In genomic region chr2:218960196-218961165, GRCh38 we compare ENCODE assay signal across 11 cellular contexts. TPM values are rescaled to one million over a fixed set of nuclear protein-coding genes. Genes with fewer than 3 reads are reported as not detected.
A peak's percentile ranks its signal among the peaks of the same experiment; 100 is the strongest.
DNase-seq lines count a peak whose midpoint lies in the region; ATAC-seq and FAIRE-seq lines count a peak whose summit lies in the region.
"Had no signal": no experiment of that assay in that cellular context is flagged by ENCODE, and none has a peak within 500 bp of the region (broad histone marks: within the 10 kb centered on the region; RNA-seq: fewer than 3 reads in every experiment).

No MANE protein-coding gene starts in this region.

- peaks cover 14% of the 10 kb centered on the region for H3K4me1 ChIP-seq in iPS-15b (ENCODE audit: control insufficient read depth, insufficient read depth, low read length)

- peak; percentile 40 for FAIRE-seq in urothelium cell line (lab: Jason Lieb, UNC)
- FAIRE-seq: TTC549 had no signal

- intact Hi-C loops in cardiac septum (cut with DNase I) (no loop called here), left ventricle myocardium superior (cut with micrococcal nuclease) (no loop called here)

- no peaks in the 10 kb centered on the region for H3K9me3 ChIP-seq in iPS-15b (ENCODE audit: control insufficient read depth, insufficient read depth, low read length)

- H3K27me3 ChIP-seq in iPS-15b (ENCODE audit: control insufficient read depth, insufficient read depth, low read length): peaks cover 70% of the 10 kb centered on the region

- H3K9ac ChIP-seq in iPS-15b (ENCODE audit: low read depth, low read length): no peak overlapping the region

- no peaks in the 10 kb centered on the region for H3K36me3 ChIP-seq in iPS-15b (ENCODE audit: control insufficient read depth, insufficient read depth, low read length)

- DNase-seq in cardiac septum (ENCODE audit: low spot score) (peak; percentile 47), left ventricle myocardium superior (no peak), SHP77 treated with DMSO at 0.1 percent for 48 hours (lab: John Stamatoyannopoulos, UW) (peak; percentile 19), urothelium cell line (ENCODE audit: low spot score) (no peak)
- DNase-seq in effector CD8-positive, alpha-beta T cell (lab: John Stamatoyannopoulos, UW): no peak
- DNase-seq in stimulated activated CD4-positive, alpha-beta T cell treated with anti-CD3 and anti-CD28 coated beads, Interleukin-2, amount 100 ng/mL, for 24 hours: no peak

- H3K4me3 ChIP-seq in iPS-15b (ENCODE audit: low read depth, low read length): peak overlapping the region; percentile 92

- ATAC-seq in left ventricle myocardium superior: no peak
- ATAC-seq in HG03025 (IDR thresholded peaks at IDR 0.05; ENCODE audit: low FRiP score, unreplicated experiment): no peak

RNA-seq across cellular contexts. Expression of gene CDK5R2, which starts 1.0 kb away (rescaled TPM):
- not detected for total RNA-seq in cardiac septum
- total RNA-seq in left ventricle myocardium superior: not detected
- total RNA-seq: dermis microvascular lymphatic vessel endothelial cell, lower leg skin had no signal

RNA-seq across cellular contexts. Expression of gene FEV, which starts 24.5 kb away (rescaled TPM):
- not detected for total RNA-seq in cardiac septum
- not detected for total RNA-seq in left ventricle myocardium superior
- total RNA-seq: dermis microvascular lymphatic vessel endothelial cell, lower leg skin had no signal

RNA-seq across cellular contexts. Expression of gene CRYBA2, which starts 32.7 kb away (rescaled TPM):
- total RNA-seq in cardiac septum (not detected), left ventricle myocardium superior (not detected)
- total RNA-seq: dermis microvascular lymphatic vessel endothelial cell, lower leg skin had no signal

Comparison
In these comparisons a context has a peak if more than half of its experiments do, and no peak if none do; other contexts are left out.
1. DNase-seq: peak in cardiac septum (single experiment) and SHP77 treated with DMSO at 0.1 percent for 48 hours (single experiment); none in left ventricle myocardium superior (single experiment), urothelium cell line (single experiment), effector CD8-positive, alpha-beta T cell (single experiment) and stimulated activated CD4-positive, alpha-beta T cell treated with anti-CD3 and anti-CD28 coated beads, Interleukin-2, amount 100 ng/mL, for 24 hours (0 of 2).